Comparison of ENCODE assay signal across 1 cellular context in genomic region chr17:9833922-9834321, GRCh38.
TF ChIP-seq lines count a peak whose summit lies in the region.

No MANE protein-coding gene starts in this region.

TF ChIP-seq in A549, 52 proteins besides CTCF, POLR2A, EP300 and RAD21:
- no peak for TF ChIP-seq FOXS1 (CRISPR knock-in tag; IDR thresholded peaks at IDR 0.05)
- TF ChIP-seq PHF8 (IDR thresholded peaks at IDR 0.05; ENCODE audit: borderline replicate concordance, low read depth): no peak
- TF ChIP-seq BCL3 (IDR thresholded peaks at IDR 0.05): no peak
TF ChIP-seq in A549: peak in this region for 0.
